In genomic region chr19:1214862-1215731, GRCh38 we compare ENCODE assay signal across 12 cellular contexts. TPM values are rescaled to one million over a fixed set of nuclear protein-coding genes. Genes with fewer than 3 reads are reported as not detected.
DNase-seq lines count a peak whose midpoint lies in the region; ATAC-seq, FAIRE-seq and TF ChIP-seq lines count a peak whose summit lies in the region.
"Had no signal": no experiment of that assay in that cellular context is flagged by ENCODE, and none has a peak within 500 bp of the region (broad histone marks: within the 10 kb centered on the region; RNA-seq: fewer than 3 reads in every experiment).

No MANE protein-coding gene starts in this region.

- H3K4me3 ChIP-seq in A673 (ENCODE audit: low read depth, low read length, poor library complexity, severe bottlenecking) (no peak overlapping the region), esophagus muscularis mucosa (peak overlapping the region; percentile 14 to 29 (median 24))

- H3K27ac ChIP-seq in A673 (ENCODE audit: low read depth, low read length, poor library complexity, severe bottlenecking) (peak overlapping the region; percentile 87), esophagus muscularis mucosa (replicated peaks in 1 of 4) (peak overlapping the region; percentile 80 to 85 (median 82))

- H3K27me3 ChIP-seq in A673 (replicated peaks; ENCODE audit: insufficient read depth, low read depth, low read length, poor library complexity) (no peaks in the 10 kb centered on the region), esophagus muscularis mucosa (no peaks in the 10 kb centered on the region)

- H3K9me3 Mint-ChIP-seq in activated T-helper 17 cell treated with anti-CD3 and anti-CD28 coated beads, Interleukin-2, amount 50 U/mL, for 72 hours: no peaks in the 10 kb centered on the region
- H3K9me3 Mint-ChIP-seq: CD4-positive, alpha-beta T cell; stimulated activated naive CD8-positive, alpha-beta T cell treated with anti-CD3 and anti-CD28 coated beads, Interleukin-15, Interleukin-2, amounts not matched to agents 100 ng/mL and 50 ng/mL, for 24 hours had no signal

- H3K9me3 ChIP-seq in A673 (ENCODE audit: low read depth, low read length, poor library complexity, severe bottlenecking): no peaks in the 10 kb centered on the region
- no peaks in the 10 kb centered on the region for H3K9me3 ChIP-seq in esophagus muscularis mucosa

- H3K4me1 Mint-ChIP-seq in activated T-helper 17 cell treated with anti-CD3 and anti-CD28 coated beads, Interleukin-2, amount 50 U/mL, for 72 hours: peaks cover 11% of the 10 kb centered on the region

- H3K36me3 ChIP-seq in A673 (ENCODE audit: insufficient read depth, low read length, poor library complexity, severe bottlenecking) (peaks cover 3% of the 10 kb centered on the region), esophagus muscularis mucosa (peaks cover 0 to 30% (median 12%) of the 10 kb centered on the region in 4 donors)

- no peaks in the 10 kb centered on the region for H3K27me3 Mint-ChIP-seq in activated T-helper 17 cell treated with anti-CD3 and anti-CD28 coated beads, Interleukin-2, amount 50 U/mL, for 72 hours
- H3K27me3 Mint-ChIP-seq: CD4-positive, alpha-beta T cell; stimulated activated naive CD8-positive, alpha-beta T cell treated with anti-CD3 and anti-CD28 coated beads, Interleukin-15, Interleukin-2, amounts not matched to agents 100 ng/mL and 50 ng/mL, for 24 hours had no signal

- DNase-seq in A673 (ENCODE audit: low spot score): no peak
- DNase-seq in RCC 7860 (ENCODE audit: low spot score): peak; percentile 70
- no peak for DNase-seq in esophagus muscularis mucosa (ENCODE audit: extremely low spot score)
- DNase-seq in nucleus accumbens (lab: John Stamatoyannopoulos, UW): peak in 43 of 56 donors; percentile 13 to 80 (median 50)
- DNase-seq in NCI-H2227 (lab: John Stamatoyannopoulos, UW; ENCODE audit: unreplicated experiment): no peak
- DNase-seq: CD4-positive, alpha-beta T cell; mesendoderm had no signal

- no peak overlapping the region for H3K4me3 Mint-ChIP-seq in activated T-helper 17 cell treated with anti-CD3 and anti-CD28 coated beads, Interleukin-2, amount 50 U/mL, for 72 hours

- TF ChIP-seq CTCF in A673 (conservative IDR thresholded peaks at IDR 0.05; ENCODE audit: low read depth, low read length) (no peak), esophagus muscularis mucosa (IDR thresholded peaks at IDR 0.05) (no peak)

- no TSS peak for BruUV-seq in A673 (replicated peaks; lab: Mats Ljungman, UMichigan)

- POLR2A ChIA-PET in A673 (lab: Charles Lee; ENCODE audit: low non-redundant PET): interaction anchor here (0.6 kb wide), 1 partner anchor 11 kb away, joined by 5 read pairs; no protein-coding TSS in a partner anchor

- FAIRE-seq in RCC 7860 (lab: Jason Lieb, UNC): no peak
- FAIRE-seq: GM19239 had no signal

- H3K4me1 ChIP-seq in A673 (ENCODE audit: insufficient read depth, low read length, poor library complexity, severe bottlenecking) (peaks cover 43% of the 10 kb centered on the region), esophagus muscularis mucosa (peaks cover 86 to 94% (median 91%) of the 10 kb centered on the region in 4 donors)

- 45% methylated on average over 23 of the region's 26 CpGs for WGBS in esophagus muscularis mucosa

- no peak for ATAC-seq in HG02588 (IDR thresholded peaks at IDR 0.05; ENCODE audit: unreplicated experiment)
- ATAC-seq in activated T-helper 17 cell treated with anti-CD3 and anti-CD28 coated beads, Interleukin-2, amount 50 U/mL, for 72 hours (replicated peaks): no peak
- no peak for ATAC-seq in GM21529 (IDR thresholded peaks at IDR 0.05; ENCODE audit: unreplicated experiment)

- TF ChIP-seq EP300 in esophagus muscularis mucosa (IDR thresholded peaks at IDR 0.05): no peak

- no peak overlapping the region for H3K27ac Mint-ChIP-seq in activated T-helper 17 cell treated with anti-CD3 and anti-CD28 coated beads, Interleukin-2, amount 50 U/mL, for 72 hours

- H3K36me3 Mint-ChIP-seq in activated T-helper 17 cell treated with anti-CD3 and anti-CD28 coated beads, Interleukin-2, amount 50 U/mL, for 72 hours (ENCODE audit: low read depth): peaks cover 31% of the 10 kb centered on the region

- no peak for TF ChIP-seq POLR2A in esophagus muscularis mucosa (IDR thresholded peaks at IDR 0.05; ENCODE audit: low read depth)

- intact Hi-C loops in A673 (cut with micrococcal nuclease; ENCODE audit: unreplicated experiment) (loop anchor here (10.0 kb wide), 1 partner anchor 190 kb away; the partner anchor contains the start of genes CNN2, RNU6-2 and TMEM259), esophagus muscularis mucosa (cut with DNase I) (no loop called here)

- CTCF ChIA-PET in A673 (lab: Charles Lee): no interaction called here

RNA-seq across cellular contexts. Expression of gene STK11, which starts 9.5 kb away (rescaled TPM):
- 64.9 and 73.2 TPM in 2 replicates for total RNA-seq in A673 (2021)
- 10 to 100 TPM; 52.2 to 95.7 (median 73.2) TPM for total RNA-seq in esophagus muscularis mucosa
- total RNA-seq in activated T-helper 17 cell treated with anti-CD3 and anti-CD28 coated beads, Interleukin-2, amount 50 U/mL, for 72 hours: 10 to 100 TPM; 77.0 to 86.6 TPM

RNA-seq across cellular contexts. Expression of gene CBARP, which starts 22.7 kb away (rescaled TPM):
- 13.3 and 15.0 TPM in 2 replicates for total RNA-seq in A673 (2021)
- 1 to 10 TPM in 1 of 4 donors, under 1 TPM in 2, not detected in 1; 0.58 to 1.0 (median 0.99) TPM for total RNA-seq in esophagus muscularis mucosa
- total RNA-seq in activated T-helper 17 cell treated with anti-CD3 and anti-CD28 coated beads, Interleukin-2, amount 50 U/mL, for 72 hours: 1 to 10 TPM in 1 of 2 donors, under 1 TPM in 1; 0.77 to 1.4 TPM

RNA-seq across cellular contexts. Expression of gene ATP5F1D, which starts 26.5 kb away (rescaled TPM):
- 237 and 250 TPM in 2 replicates for total RNA-seq in A673 (2021)
- 100 to 1,000 TPM in 2 of 4 donors, 10 to 100 TPM in 2; 77.5 to 140 (median 109) TPM for total RNA-seq in esophagus muscularis mucosa
- 100 to 1,000 TPM; 148 to 210 TPM for total RNA-seq in activated T-helper 17 cell treated with anti-CD3 and anti-CD28 coated beads, Interleukin-2, amount 50 U/mL, for 72 hours

RNA-seq across cellular contexts. Expression of gene MIDN, which starts 33.3 kb away (rescaled TPM):
- total RNA-seq in A673 (2021) (156 and 169 TPM in 2 replicates), esophagus muscularis mucosa (10 to 100 TPM; 20.3 to 72.2 (median 31.8) TPM)
- total RNA-seq in activated T-helper 17 cell treated with anti-CD3 and anti-CD28 coated beads, Interleukin-2, amount 50 U/mL, for 72 hours: 10 to 100 TPM; 51.4 to 56.8 TPM

RNA-seq across cellular contexts. Expression of gene SBNO2, which starts 41.0 kb away (rescaled TPM):
- 46.9 and 51.8 TPM in 2 replicates for total RNA-seq in A673 (2021)
- total RNA-seq in esophagus muscularis mucosa: 100 to 1,000 TPM in 1 of 4 donors, 10 to 100 TPM in 3; 16.2 to 141 (median 30.5) TPM
- total RNA-seq in activated T-helper 17 cell treated with anti-CD3 and anti-CD28 coated beads, Interleukin-2, amount 50 U/mL, for 72 hours: 100 to 1,000 TPM; 119 to 139 TPM

Comparison
In these comparisons a context has a peak if more than half of its experiments do, and no peak if none do; other contexts are left out.
1. DNase-seq: peak in RCC 7860 (single experiment) and nucleus accumbens (43 of 56); none in A673 (single experiment), esophagus muscularis mucosa (single experiment) and NCI-H2227 (single experiment).